8 cellular contexts compared by ENCODE assay signal in the genomic region with DNA sequence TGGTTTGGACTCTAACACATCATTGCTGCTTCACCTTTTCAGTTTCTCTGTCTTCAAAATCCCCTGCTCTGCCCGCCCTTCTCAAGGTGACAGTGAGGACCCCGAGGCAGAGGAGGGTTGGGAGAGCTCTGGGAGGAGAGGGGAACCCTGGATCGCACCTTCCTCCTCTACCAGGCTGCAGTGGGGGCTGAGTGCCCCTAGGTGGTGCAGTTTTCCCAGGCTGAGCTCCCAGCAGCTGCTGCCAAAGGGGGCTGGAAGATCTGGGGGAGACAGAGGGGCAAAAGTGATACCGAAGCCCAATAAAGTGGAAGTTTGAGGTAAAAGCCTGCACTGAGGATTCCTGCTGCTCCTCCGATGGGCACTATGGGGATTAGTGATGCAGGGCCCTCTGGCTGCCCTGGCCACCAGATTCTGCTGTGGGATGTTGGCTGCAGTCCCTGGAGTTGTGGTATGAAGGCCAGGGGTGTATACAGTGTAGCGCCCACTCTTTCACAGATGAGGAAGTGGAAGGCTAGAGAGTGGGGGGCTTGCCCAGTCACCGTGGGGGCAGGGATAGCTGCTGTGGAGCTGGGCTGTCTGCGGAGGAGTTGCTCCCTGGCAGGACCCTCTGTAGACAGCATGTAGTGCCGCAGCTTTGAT. TPM values are rescaled to one million over a fixed set of nuclear protein-coding genes. Genes with fewer than 3 reads are reported as not detected.
A peak's percentile ranks its signal among the peaks of the same experiment; 100 is the strongest.
DNase-seq lines count a peak whose midpoint lies in the region; ATAC-seq and TF ChIP-seq lines count a peak whose summit lies in the region.

No MANE protein-coding gene starts in this region.

- H3K4me1 ChIP-seq in ascending aorta = peaks cover 0 to 2% of the 10 kb centered on the region in 2 donors

- H3K9me3 ChIP-seq in AG04450 (ENCODE audit: control insufficient read depth, insufficient read depth, low read length) (no peaks in the 10 kb centered on the region), ascending aorta (no peaks in the 10 kb centered on the region)

- CTCF ChIA-PET in AG04450 (lab: Charles Lee) = interaction anchor here (0.6 to 5.5 kb wide), 29 partner anchors 10 to 237 kb away, joined by 3 to 82 read pairs (median 5); no protein-coding TSS in a partner anchor

- intact Hi-C loops in ascending aorta (cut with DNase I) = loop anchor here (1.0 to 5.0 kb wide), 3 partner anchors 75 to 150 kb away; no protein-coding TSS in a partner anchor

- H3K27me3 ChIP-seq in AG04450 (ENCODE audit: control insufficient read depth, insufficient read depth, low read length) (peaks cover 51% of the 10 kb centered on the region), ascending aorta (no peaks in the 10 kb centered on the region)

- H3K4me3 ChIP-seq in AG04450 (ENCODE audit: low read depth, low read length) (no peak overlapping the region), GM12875 (ENCODE audit: low read depth, low read length) (no peak overlapping the region), ascending aorta (no peak overlapping the region)

- DNase-seq in AG04450 (ENCODE audit: low read depth, low spot score) (no peak), NCI-H82 treated with DMSO at 0.1 percent for 48 hours (lab: John Stamatoyannopoulos, UW; ENCODE audit: unreplicated experiment) (peak; percentile 49), ascending aorta (ENCODE audit: low spot score in 2 of 2) (no peak), inferior parietal cortex (ENCODE audit: extremely low spot score) (peak; percentile 32)
- peak in 2 of 3 donors; percentile 1 to 11 for DNase-seq in stimulated activated CD4-positive, alpha-beta T cell treated with anti-CD3 and anti-CD28 coated beads, TNF-alpha, amount 100 ng/mL, for 48 hours (ENCODE audit: low read depth in 3 of 3)

- no peak for ATAC-seq in GM21737 (IDR thresholded peaks at IDR 0.05; ENCODE audit: unreplicated experiment)
- ATAC-seq in HG02870 (IDR thresholded peaks at IDR 0.05; ENCODE audit: unreplicated experiment) = no peak

- no peak overlapping the region for H3K27ac ChIP-seq in AG04450 (ENCODE audit: low read depth, low read length)
- no peak overlapping the region for H3K27ac ChIP-seq in ascending aorta

- no peaks in the 10 kb centered on the region for H3K36me3 ChIP-seq in ascending aorta

- POLR2A ChIA-PET in AG04450 (lab: Yijun Ruan, JAX) = no interaction called here

- peak; percentile 94 for TF ChIP-seq CTCF in AG04450 (IDR thresholded peaks at IDR 0.05; ENCODE audit: low read depth, low read length)
- TF ChIP-seq CTCF in GM12875 (IDR thresholded peaks at IDR 0.05; ENCODE audit: borderline replicate concordance, insufficient read depth, low read depth, low read length) = peak; percentile 89
- TF ChIP-seq CTCF in ascending aorta (IDR thresholded peaks at IDR 0.05) = peak; percentile 64 to 82 (median 81)

RNA-seq across cellular contexts. Expression of gene SCMH1, which starts 40.7 kb away (rescaled TPM):
- polyA plus RNA-seq in AG04450 (2011; rRNA removed) = 32.1 and 37.5 TPM in 2 replicates
- polyA minus RNA-seq in AG04450 (2011; rRNA and poly(A)+ RNA removed) = 57.0 and 67.1 TPM in 2 replicates
- total RNA-seq in ascending aorta = 55.9 TPM

Comparison
In these comparisons a context has a peak if more than half of its experiments do, and no peak if none do; other contexts are left out.
1. DNase-seq: peak in NCI-H82 treated with DMSO at 0.1 percent for 48 hours (single experiment), inferior parietal cortex (single experiment) and stimulated activated CD4-positive, alpha-beta T cell treated with anti-CD3 and anti-CD28 coated beads, TNF-alpha, amount 100 ng/mL, for 48 hours (2 of 3); none in AG04450 (single experiment) and ascending aorta (0 of 2).
2. Peak in every context shown above with its lines, with median percentiles within 50 percentile points of each other: CTCF ChIP-seq.